ENCODE assay signal across 17 cellular contexts in genomic region chr17:57092779-57093178, GRCh38. TPM values are rescaled to one million over a fixed set of nuclear protein-coding genes. Genes with fewer than 3 reads are reported as not detected.
DNase-seq lines count a peak whose midpoint lies in the region; ATAC-seq and TF ChIP-seq lines count a peak whose summit lies in the region.
"Had no signal": no experiment of that assay in that cellular context is flagged by ENCODE, and none has a peak within 500 bp of the region (broad histone marks: within the 10 kb centered on the region; RNA-seq: fewer than 3 reads in every experiment).

No MANE protein-coding gene starts in this region.

- TF ChIP-seq CTCF in heart left ventricle (IDR thresholded peaks at IDR 0.05): no peak
- no peak for TF ChIP-seq CTCF in esophagus squamous epithelium (IDR thresholded peaks at IDR 0.05)
- TF ChIP-seq CTCF in psoas muscle (IDR thresholded peaks at IDR 0.05): no peak
- no peak for TF ChIP-seq CTCF in vagina (IDR thresholded peaks at IDR 0.05)

- H3K27me3 ChIP-seq in heart left ventricle: no peaks in the 10 kb centered on the region
- no peaks in the 10 kb centered on the region for H3K27me3 ChIP-seq in esophagus squamous epithelium
- H3K27me3 ChIP-seq in psoas muscle (ENCODE audit: insufficient read depth in 3 of 3, low read length in 2 of 3): no peaks in the 10 kb centered on the region
- no peaks in the 10 kb centered on the region for H3K27me3 ChIP-seq in vagina
- H3K27me3 ChIP-seq: cardiac muscle cell had no signal

- H3K27ac ChIP-seq in heart left ventricle (peak overlapping the region; percentile 33 to 98 (median 92)), esophagus squamous epithelium (peak overlapping the region; percentile 25 to 99 (median 82)), psoas muscle (peak overlapping the region; percentile 95), vagina (peak overlapping the region; percentile 62)
- H3K27ac ChIP-seq: cardiac muscle cell, PC-9 had no signal

- H3K4me1 ChIP-seq in heart left ventricle (peaks cover 0 to 98% (median 69%) of the 10 kb centered on the region in 12 donors), esophagus squamous epithelium (peaks cover 17 to 81% (median 46%) of the 10 kb centered on the region in 3 donors), psoas muscle (peaks cover 98% of the 10 kb centered on the region), vagina (peaks cover 64% of the 10 kb centered on the region)

- DNase-seq in heart left ventricle (no peak), left cardiac atrium (no peak), esophagus squamous epithelium (lab: John Stamatoyannopoulos, UW) (no peak), psoas muscle (no peak), vagina (ENCODE audit: extremely low spot score in 2 of 2) (no peak), NCI-H82 (lab: John Stamatoyannopoulos, UW) (no peak), DMS 273 (lab: John Stamatoyannopoulos, UW; ENCODE audit: unreplicated experiment) (no peak), T-helper 1 cell (no peak)
- DNase-seq: 8988T; CD8-positive, alpha-beta T cell; immature natural killer cell; NCI-H187 treated with DMSO at 0.1 percent for 48 hours; NCI-H526; occipital lobe; PC-9; stimulated activated naive CD8-positive, alpha-beta T cell treated with anti-CD3 and anti-CD28 coated beads, Interleukin-15, Interleukin-2, amounts not matched to agents 100 U/mL and 50 U/mL, for 24 hours had no signal

- no peak overlapping the region for H3K4me3 ChIP-seq in heart left ventricle
- H3K4me3 ChIP-seq in esophagus squamous epithelium: no peak overlapping the region
- no peak overlapping the region for H3K4me3 ChIP-seq in psoas muscle
- no peak overlapping the region for H3K4me3 ChIP-seq in vagina
- H3K4me3 ChIP-seq: cardiac muscle cell, PC-9 had no signal

- 69 to 76% (median 71%) methylated on average over 8 of the region's 8 CpGs for WGBS in heart left ventricle, 4 donors
- WGBS in esophagus squamous epithelium, 2 donors: 60 to 64% methylated on average over 8 of the region's 8 CpGs
- 54 to 75% (median 62%) methylated on average over 8 of the region's 8 CpGs for whole genome bisulfite sequencing in psoas muscle, 3 donors

- intact Hi-C loops in heart left ventricle (cut with DNase I): no loop called here
- intact Hi-C loops in left cardiac atrium (cut with DNase I): no loop called here
- intact Hi-C loops in esophagus squamous epithelium (cut with DNase I): loop anchor here (10.0 kb wide), 1 partner anchor 88 kb away; no protein-coding TSS in a partner anchor
- intact Hi-C loops in psoas muscle (cut with DNase I): no loop called here
- intact Hi-C loops in vagina (cut with DNase I): no loop called here

- TF ChIP-seq POLR2A in heart left ventricle (IDR thresholded peaks at IDR 0.05) (no peak), esophagus squamous epithelium (IDR thresholded peaks at IDR 0.05) (no peak), vagina (IDR thresholded peaks at IDR 0.05) (no peak)

- H3K9me3 ChIP-seq in heart left ventricle (no peaks in the 10 kb centered on the region), esophagus squamous epithelium (no peaks in the 10 kb centered on the region), psoas muscle (no peaks in the 10 kb centered on the region), vagina (no peaks in the 10 kb centered on the region)

- ATAC-seq in heart left ventricle: no peak
- ATAC-seq in left cardiac atrium: no peak
- no peak for ATAC-seq in psoas muscle
- ATAC-seq: CD8-positive, alpha-beta T cell; stimulated activated naive CD8-positive, alpha-beta T cell treated with anti-CD3 and anti-CD28 coated beads, Interleukin-15, Interleukin-2, amounts not matched to agents 100 U/mL and 50 U/mL, for 24 hours had no signal

- H3K36me3 ChIP-seq in heart left ventricle: no peaks in the 10 kb centered on the region
- no peaks in the 10 kb centered on the region for H3K36me3 ChIP-seq in esophagus squamous epithelium
- no peaks in the 10 kb centered on the region for H3K36me3 ChIP-seq in psoas muscle (ENCODE audit: insufficient read depth in 1 of 2, low read depth in 1 of 2)
- no peaks in the 10 kb centered on the region for H3K36me3 ChIP-seq in vagina
- H3K36me3 ChIP-seq: cardiac muscle cell had no signal

RNA-seq across cellular contexts. Expression of gene AKAP1, which starts 7.7 kb away (rescaled TPM):
- total RNA-seq in heart left ventricle (100 to 1,000 TPM in 8 of 9 donors, 10 to 100 TPM in 1; 77.4 to 240 (median 133) TPM), left cardiac atrium (100 to 1,000 TPM in 1 of 2 donors, 10 to 100 TPM in 1; 86.3 to 131 TPM), esophagus squamous epithelium (10 to 100 TPM; 22.6 to 51.9 (median 33.3) TPM), psoas muscle (100 to 1,000 TPM in 2 of 4 donors, 10 to 100 TPM in 2; 86.0 to 231 (median 105) TPM), vagina (94.3 TPM)
- polyA plus RNA-seq in heart left ventricle (10 to 100 TPM; 55.8 to 63.4 TPM), psoas muscle (100 to 1,000 TPM in 1 of 3 donors, 10 to 100 TPM in 2; 42.3 to 127 (median 61.6) TPM)
